ENCODE assay signal across 11 cellular contexts in genomic region chr13:49082653-49083536, GRCh38.
DNase-seq lines count a peak whose midpoint lies in the region; ATAC-seq and TF ChIP-seq lines count a peak whose summit lies in the region.
"Had no signal": no experiment of that assay in that cellular context is flagged by ENCODE, and none has a peak within 500 bp of the region (broad histone marks: within the 10 kb centered on the region; RNA-seq: fewer than 3 reads in every experiment).

No MANE protein-coding gene starts in this region.

- 89% methylated on average over 4 of the region's 4 CpGs for WGBS in prostate gland
- 69 to 76% methylated on average over 4 of the region's 4 CpGs for WGBS in testis, 2 donors

- H3K4me1 ChIP-seq in prostate gland (replicated peaks) (no peaks in the 10 kb centered on the region), testis (no peaks in the 10 kb centered on the region)

- H3K36me3 ChIP-seq in prostate gland: no peaks in the 10 kb centered on the region
- no peaks in the 10 kb centered on the region for H3K36me3 ChIP-seq in testis (ENCODE audit: low read depth, missing control alignments)

- ATAC-seq in GM21529 (IDR thresholded peaks at IDR 0.05; ENCODE audit: unreplicated experiment): peak; percentile 79
- peak; percentile 63 for ATAC-seq in HG03558 (IDR thresholded peaks at IDR 0.05; ENCODE audit: extremely low read depth, unreplicated experiment)
- no peak for ATAC-seq in GM19452 (IDR thresholded peaks at IDR 0.05; ENCODE audit: unreplicated experiment)
- no peak for ATAC-seq in sciatic nerve

- TF ChIP-seq POLR2A in prostate gland (IDR thresholded peaks at IDR 0.05): no peak
- TF ChIP-seq POLR2A in testis (IDR thresholded peaks at IDR 0.05): no peak

- H3K27me3 ChIP-seq in prostate gland (replicated peaks; ENCODE audit: insufficient read depth) (no peaks in the 10 kb centered on the region), testis (no peaks in the 10 kb centered on the region)

- TF ChIP-seq CTCF in fibroblast of the aortic adventitia (IDR thresholded peaks at IDR 0.05; ENCODE audit: insufficient read depth, low read length) (no peak), prostate gland (IDR thresholded peaks at IDR 0.05) (no peak), testis (IDR thresholded peaks at IDR 0.05) (no peak)

- H3K9me3 ChIP-seq in prostate gland (no peaks in the 10 kb centered on the region), testis (no peaks in the 10 kb centered on the region)

- H3K27ac ChIP-seq in prostate gland (no peak overlapping the region), testis (no peak overlapping the region)
- H3K27ac ChIP-seq: coronary artery had no signal

- H3K4me3 ChIP-seq in fibroblast of the aortic adventitia (ENCODE audit: low read depth, low read length): no peak overlapping the region
- no peak overlapping the region for H3K4me3 ChIP-seq in prostate gland
- no peak overlapping the region for H3K4me3 ChIP-seq in testis
- H3K4me3 ChIP-seq: coronary artery, lung had no signal

- intact Hi-C loops in prostate gland (cut with DNase I) (no loop called here), testis (cut with DNase I; ENCODE audit: low total_unique reads) (no loop called here), sciatic nerve (cut with DNase I) (no loop called here)

- DNase-seq in GM04504 (ENCODE audit: low read depth) (peak; percentile 53), fibroblast of the aortic adventitia (ENCODE audit: low read depth) (peak; percentile 47), prostate gland (ENCODE audit: low spot score) (no peak), testis (no peak), sciatic nerve (ENCODE audit: low spot score) (no peak)
- DNase-seq: activated CD4-positive, alpha-beta memory T cell treated with anti-CD3 and anti-CD28 coated beads, Interleukin-2, amount 10 ng/mL, durations not matched to agents 7 days and 5 days had no signal

Comparison
In these comparisons a context has a peak if more than half of its experiments do, and no peak if none do; other contexts are left out.
1. DNase-seq: peak in GM04504 (single experiment) and fibroblast of the aortic adventitia (single experiment); none in prostate gland (single experiment), testis (single experiment) and sciatic nerve (single experiment).
2. ATAC-seq: peak in GM21529 (single experiment) and HG03558 (single experiment); none in GM19452 (single experiment) and sciatic nerve (single experiment).